In the genomic region with DNA sequence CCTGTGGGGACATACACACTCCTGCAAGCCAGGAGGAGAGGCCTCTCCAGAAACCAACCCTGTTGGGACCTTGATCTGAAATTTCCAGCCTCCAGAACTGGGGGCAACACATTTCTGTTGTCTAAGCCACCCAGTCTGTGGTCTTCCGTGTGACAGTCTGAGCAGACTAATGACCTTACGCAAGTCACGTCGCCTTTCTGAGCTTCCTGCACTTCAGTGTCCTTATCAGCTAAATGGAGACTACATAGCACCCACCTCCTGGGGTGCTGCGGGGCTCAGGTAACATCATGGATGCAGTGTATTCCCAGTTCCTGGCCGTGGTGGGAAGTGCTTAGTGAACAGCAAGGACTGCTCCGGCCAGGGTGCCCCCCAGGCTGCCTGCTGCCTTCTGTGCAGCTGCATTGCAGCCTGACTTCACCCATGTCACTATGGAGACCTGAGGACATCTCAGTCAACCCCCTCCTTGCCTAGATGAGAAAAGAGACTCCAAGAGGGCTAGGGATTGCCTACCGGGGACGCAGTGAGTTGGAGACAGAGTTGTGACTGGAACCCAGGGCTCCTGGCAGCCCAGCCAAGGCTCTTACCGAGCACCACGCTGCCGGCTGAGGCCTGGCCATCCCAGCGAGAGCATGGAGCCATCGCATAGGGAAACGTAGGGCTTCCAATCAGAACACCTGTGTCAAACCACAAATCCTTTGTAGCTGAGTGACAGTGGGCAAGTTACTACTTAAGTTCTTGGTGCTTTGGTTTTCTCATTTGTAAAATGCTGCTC, we compare ENCODE assay signal across 2 cellular contexts.
TF ChIP-seq lines count a peak whose summit lies in the region.

No MANE protein-coding gene starts in this region.

TF ChIP-seq in WTC11, 78 proteins besides CTCF, POLR2A, EP300 and RAD21:
- TF ChIP-seq ZNF121 (CRISPR knock-in tag; IDR thresholded peaks at IDR 0.05) (no peak), GABPB1 (CRISPR knock-in tag; IDR thresholded peaks at IDR 0.05) (peak; percentile 40; the same call in 1 of the 2 replicates)
TF ChIP-seq in WTC11: peak in this region for 1.

TF ChIP-seq in HepG2, 621 proteins besides CTCF, POLR2A, EP300 and RAD21 (continues in another document):
- TF ChIP-seq MAZ (IDR thresholded peaks at IDR 0.05; ENCODE audit: borderline replicate concordance, low read depth, low read length) (no peak), MAZ (CRISPR knock-in tag; IDR thresholded peaks at IDR 0.05; ENCODE audit: low read depth) (no peak), ZNF549 (CRISPR knock-in tag; IDR thresholded peaks at IDR 0.05) (no peak), KDM2A (CRISPR knock-in tag; IDR thresholded peaks at IDR 0.05; ENCODE audit: borderline replicate concordance, low read depth) (peak; percentile 29; the same call in 1 of the 2 replicates), ZNF577 (CRISPR knock-in tag; IDR thresholded peaks at IDR 0.05; ENCODE audit: borderline replicate concordance, low read depth) (no peak), SPEN (CRISPR knock-in tag; IDR thresholded peaks at IDR 0.05; ENCODE audit: low read depth) (peak; percentile 39; the same call in 1 of the 2 replicates), TCF7L2 (IDR thresholded peaks at IDR 0.05; ENCODE audit: low read depth, low read length) (no peak), KLF9 (CRISPR knock-in tag; IDR thresholded peaks at IDR 0.05; ENCODE audit: low read depth) (no peak), TRIM22 (IDR thresholded peaks at IDR 0.05) (no peak), FOXA3 (CRISPR knock-in tag; IDR thresholded peaks at IDR 0.05) (0 out of 2 replicates have a peak, but pooled peaks have one; percentile 34), ZBTB38 (CRISPR knock-in tag; IDR thresholded peaks at IDR 0.05) (peak; percentile 72), ZNF274 (CRISPR knock-in tag; IDR thresholded peaks at IDR 0.05) (no peak), IRX3 (CRISPR knock-in tag; IDR thresholded peaks at IDR 0.05; ENCODE audit: borderline replicate concordance, low read depth) (no peak), JUND (CRISPR knock-in tag; IDR thresholded peaks at IDR 0.05) (no peak), ZNF501 (CRISPR knock-in tag; IDR thresholded peaks at IDR 0.05) (no peak), ZNF441 (CRISPR knock-in tag; IDR thresholded peaks at IDR 0.05; ENCODE audit: borderline replicate concordance) (peak; percentile 27; the same call in 1 of the 2 replicates), SP4 (CRISPR knock-in tag; IDR thresholded peaks at IDR 0.05) (no peak), ARNT2 (CRISPR knock-in tag; IDR thresholded peaks at IDR 0.05; ENCODE audit: low read depth) (no peak), MIXL1 (CRISPR knock-in tag; IDR thresholded peaks at IDR 0.05) (peak; percentile 48; the same call in 1 of the 2 replicates), HDAC1 (CRISPR knock-in tag; IDR thresholded peaks at IDR 0.05) (no peak), ZNF567 (CRISPR knock-in tag; IDR thresholded peaks at IDR 0.05; ENCODE audit: borderline replicate concordance) (0 out of 2 replicates have a peak, but pooled peaks have one; percentile 49), ZNF337 (CRISPR knock-in tag; IDR thresholded peaks at IDR 0.05; ENCODE audit: borderline replicate concordance, low read depth) (0 out of 2 replicates have a peak, but pooled peaks have one; percentile 52), ZFYVE20 (CRISPR knock-in tag; IDR thresholded peaks at IDR 0.05; ENCODE audit: borderline replicate concordance, low read depth) (no peak), HDAC2 (CRISPR knock-in tag; IDR thresholded peaks at IDR 0.05) (peak; percentile 67; the same call in 1 of the 2 replicates), FOSL2 (CRISPR knock-in tag; IDR thresholded peaks at IDR 0.05) (peak; percentile 47; the same call in 1 of the 2 replicates), ZNF563 (CRISPR knock-in tag; IDR thresholded peaks at IDR 0.05) (peak; percentile 26; the same call in 1 of the 2 replicates), ZNF615 (CRISPR knock-in tag; IDR thresholded peaks at IDR 0.05; ENCODE audit: borderline replicate concordance) (0 out of 2 replicates have a peak, but pooled peaks have one; percentile 54), THAP11 (CRISPR knock-in tag; IDR thresholded peaks at IDR 0.05) (0 out of 2 replicates have a peak, but pooled peaks have one; percentile 8)
- TF ChIP-seq, protein P1, sequence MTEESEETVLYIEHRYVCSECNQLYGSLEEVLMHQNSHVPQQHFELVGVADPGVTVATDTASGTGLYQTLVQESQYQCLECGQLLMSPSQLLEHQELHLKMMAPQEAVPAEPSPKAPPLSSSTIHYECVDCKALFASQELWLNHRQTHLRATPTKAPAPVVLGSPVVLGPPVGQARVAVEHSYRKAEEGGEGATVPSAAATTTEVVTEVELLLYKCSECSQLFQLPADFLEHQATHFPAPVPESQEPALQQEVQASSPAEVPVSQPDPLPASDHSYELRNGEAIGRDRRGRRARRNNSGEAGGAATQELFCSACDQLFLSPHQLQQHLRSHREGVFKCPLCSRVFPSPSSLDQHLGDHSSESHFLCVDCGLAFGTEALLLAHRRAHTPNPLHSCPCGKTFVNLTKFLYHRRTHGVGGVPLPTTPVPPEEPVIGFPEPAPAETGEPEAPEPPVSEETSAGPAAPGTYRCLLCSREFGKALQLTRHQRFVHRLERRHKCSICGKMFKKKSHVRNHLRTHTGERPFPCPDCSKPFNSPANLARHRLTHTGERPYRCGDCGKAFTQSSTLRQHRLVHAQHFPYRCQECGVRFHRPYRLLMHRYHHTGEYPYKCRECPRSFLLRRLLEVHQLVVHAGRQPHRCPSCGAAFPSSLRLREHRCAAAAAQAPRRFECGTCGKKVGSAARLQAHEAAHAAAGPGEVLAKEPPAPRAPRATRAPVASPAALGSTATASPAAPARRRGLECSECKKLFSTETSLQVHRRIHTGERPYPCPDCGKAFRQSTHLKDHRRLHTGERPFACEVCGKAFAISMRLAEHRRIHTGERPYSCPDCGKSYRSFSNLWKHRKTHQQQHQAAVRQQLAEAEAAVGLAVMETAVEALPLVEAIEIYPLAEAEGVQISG (CRISPR knock-in tag; IDR thresholded peaks at IDR 0.05): peak; percentile 21; the same call in 1 of the 2 replicates
- TF ChIP-seq, protein P2, sequence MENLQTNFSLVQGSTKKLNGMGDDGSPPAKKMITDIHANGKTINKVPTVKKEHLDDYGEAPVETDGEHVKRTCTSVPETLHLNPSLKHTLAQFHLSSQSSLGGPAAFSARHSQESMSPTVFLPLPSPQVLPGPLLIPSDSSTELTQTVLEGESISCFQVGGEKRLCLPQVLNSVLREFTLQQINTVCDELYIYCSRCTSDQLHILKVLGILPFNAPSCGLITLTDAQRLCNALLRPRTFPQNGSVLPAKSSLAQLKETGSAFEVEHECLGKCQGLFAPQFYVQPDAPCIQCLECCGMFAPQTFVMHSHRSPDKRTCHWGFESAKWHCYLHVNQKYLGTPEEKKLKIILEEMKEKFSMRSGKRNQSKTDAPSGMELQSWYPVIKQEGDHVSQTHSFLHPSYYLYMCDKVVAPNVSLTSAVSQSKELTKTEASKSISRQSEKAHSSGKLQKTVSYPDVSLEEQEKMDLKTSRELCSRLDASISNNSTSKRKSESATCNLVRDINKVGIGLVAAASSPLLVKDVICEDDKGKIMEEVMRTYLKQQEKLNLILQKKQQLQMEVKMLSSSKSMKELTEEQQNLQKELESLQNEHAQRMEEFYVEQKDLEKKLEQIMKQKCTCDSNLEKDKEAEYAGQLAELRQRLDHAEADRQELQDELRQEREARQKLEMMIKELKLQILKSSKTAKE (CRISPR knock-in tag; IDR thresholded peaks at IDR 0.05; ENCODE audit: borderline replicate concordance): peak; percentile 69
- TF ChIP-seq, protein P3, sequence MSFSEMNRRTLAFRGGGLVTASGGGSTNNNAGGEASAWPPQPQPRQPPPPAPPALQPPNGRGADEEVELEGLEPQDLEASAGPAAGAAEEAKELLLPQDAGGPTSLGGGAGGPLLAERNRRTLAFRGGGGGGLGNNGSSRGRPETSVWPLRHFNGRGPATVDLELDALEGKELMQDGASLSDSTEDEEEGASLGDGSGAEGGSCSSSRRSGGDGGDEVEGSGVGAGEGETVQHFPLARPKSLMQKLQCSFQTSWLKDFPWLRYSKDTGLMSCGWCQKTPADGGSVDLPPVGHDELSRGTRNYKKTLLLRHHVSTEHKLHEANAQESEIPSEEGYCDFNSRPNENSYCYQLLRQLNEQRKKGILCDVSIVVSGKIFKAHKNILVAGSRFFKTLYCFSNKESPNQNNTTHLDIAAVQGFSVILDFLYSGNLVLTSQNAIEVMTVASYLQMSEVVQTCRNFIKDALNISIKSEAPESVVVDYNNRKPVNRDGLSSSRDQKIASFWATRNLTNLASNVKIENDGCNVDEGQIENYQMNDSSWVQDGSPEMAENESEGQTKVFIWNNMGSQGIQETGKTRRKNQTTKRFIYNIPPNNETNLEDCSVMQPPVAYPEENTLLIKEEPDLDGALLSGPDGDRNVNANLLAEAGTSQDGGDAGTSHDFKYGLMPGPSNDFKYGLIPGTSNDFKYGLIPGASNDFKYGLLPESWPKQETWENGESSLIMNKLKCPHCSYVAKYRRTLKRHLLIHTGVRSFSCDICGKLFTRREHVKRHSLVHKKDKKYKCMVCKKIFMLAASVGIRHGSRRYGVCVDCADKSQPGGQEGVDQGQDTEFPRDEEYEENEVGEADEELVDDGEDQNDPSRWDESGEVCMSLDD (CRISPR knock-in tag; IDR thresholded peaks at IDR 0.05; ENCODE audit: borderline replicate concordance): no peak
- TF ChIP-seq, protein P4, sequence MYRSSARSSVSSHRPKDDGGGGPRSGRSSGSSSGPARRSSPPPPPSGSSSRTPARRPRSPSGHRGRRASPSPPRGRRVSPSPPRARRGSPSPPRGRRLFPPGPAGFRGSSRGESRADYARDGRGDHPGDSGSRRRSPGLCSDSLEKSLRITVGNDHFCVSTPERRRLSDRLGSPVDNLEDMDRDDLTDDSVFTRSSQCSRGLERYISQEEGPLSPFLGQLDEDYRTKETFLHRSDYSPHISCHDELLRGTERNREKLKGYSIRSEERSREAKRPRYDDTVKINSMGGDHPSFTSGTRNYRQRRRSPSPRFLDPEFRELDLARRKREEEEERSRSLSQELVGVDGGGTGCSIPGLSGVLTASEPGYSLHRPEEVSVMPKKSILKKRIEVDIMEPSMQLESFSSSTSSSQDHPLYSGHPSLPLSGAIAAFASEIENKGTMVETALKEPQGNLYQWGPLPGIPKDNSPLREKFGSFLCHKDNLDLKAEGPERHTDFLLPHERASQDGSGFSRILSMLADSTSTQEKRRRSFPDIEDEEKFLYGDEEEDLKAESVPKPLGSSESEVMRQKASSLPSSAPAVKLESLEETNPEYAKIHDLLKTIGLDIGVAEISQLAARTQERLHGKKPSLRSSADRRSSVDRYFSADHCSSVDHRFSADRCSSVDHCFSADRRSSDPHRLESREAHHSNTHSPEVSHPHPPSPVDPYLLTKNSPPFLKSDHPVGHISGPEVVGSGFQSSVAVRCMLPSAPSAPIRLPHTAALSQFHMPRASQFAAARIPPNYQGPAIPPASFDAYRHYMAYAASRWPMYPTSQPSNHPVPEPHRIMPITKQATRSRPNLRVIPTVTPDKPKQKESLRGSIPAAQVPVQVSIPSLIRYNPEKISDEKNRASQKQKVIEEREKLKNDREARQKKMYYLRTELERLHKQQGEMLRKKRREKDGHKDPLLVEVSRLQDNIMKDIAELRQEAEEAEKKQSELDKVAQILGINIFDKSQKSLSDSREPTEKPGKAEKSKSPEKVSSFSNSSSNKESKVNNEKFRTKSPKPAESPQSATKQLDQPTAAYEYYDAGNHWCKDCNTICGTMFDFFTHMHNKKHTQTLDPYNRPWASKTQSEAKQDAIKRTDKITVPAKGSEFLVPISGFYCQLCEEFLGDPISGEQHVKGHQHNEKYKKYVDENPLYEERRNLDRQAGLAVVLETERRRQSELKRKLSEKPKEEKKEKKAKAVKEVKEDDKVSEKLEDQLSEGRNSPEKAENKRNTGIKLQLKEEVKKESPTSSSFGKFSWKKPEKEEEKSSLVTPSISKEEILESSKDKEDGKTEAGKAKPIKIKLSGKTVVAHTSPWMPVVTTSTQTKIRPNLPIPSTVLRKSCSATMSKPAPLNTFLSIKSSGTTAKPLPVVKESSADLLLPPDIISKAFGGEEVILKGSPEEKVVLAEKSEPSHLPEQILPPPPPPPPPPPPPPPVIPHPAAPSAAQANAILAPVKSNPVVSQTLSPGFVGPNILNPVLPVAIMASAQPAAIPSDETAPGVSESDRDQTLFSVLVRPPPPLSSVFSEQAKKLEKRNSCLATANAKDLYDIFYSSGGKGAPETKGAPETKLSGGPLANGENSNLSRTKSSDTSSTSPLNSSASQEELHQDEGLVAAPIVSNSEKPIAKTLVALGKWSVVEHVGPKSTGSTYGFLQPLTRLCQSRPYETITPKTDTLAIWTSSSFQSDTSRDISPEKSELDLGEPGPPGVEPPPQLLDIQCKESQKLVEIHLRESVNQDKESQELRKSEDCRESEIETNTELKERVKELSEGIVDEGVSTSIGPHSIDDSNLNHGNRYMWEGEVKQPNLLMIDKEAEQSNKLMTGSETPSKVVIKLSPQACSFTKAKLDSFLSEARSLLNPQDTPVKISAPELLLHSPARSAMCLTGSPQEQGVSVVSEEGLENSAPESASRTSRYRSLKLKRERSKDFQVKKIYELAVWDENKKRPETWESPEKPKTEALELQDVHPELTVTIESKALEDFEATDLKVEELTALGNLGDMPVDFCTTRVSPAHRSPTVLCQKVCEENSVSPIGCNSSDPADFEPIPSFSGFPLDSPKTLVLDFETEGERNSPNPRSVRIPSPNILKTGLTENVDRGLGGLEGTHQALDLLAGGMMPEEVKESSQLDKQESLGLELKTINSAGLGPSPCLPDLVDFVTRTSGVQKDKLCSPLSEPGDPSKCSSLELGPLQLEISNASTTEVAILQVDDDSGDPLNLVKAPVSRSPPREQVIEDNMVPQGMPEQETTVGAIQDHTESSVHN (CRISPR knock-in tag; IDR thresholded peaks at IDR 0.05): 0 out of 2 replicates have a peak, but pooled peaks have one; percentile 34
- TF ChIP-seq, protein P5, sequence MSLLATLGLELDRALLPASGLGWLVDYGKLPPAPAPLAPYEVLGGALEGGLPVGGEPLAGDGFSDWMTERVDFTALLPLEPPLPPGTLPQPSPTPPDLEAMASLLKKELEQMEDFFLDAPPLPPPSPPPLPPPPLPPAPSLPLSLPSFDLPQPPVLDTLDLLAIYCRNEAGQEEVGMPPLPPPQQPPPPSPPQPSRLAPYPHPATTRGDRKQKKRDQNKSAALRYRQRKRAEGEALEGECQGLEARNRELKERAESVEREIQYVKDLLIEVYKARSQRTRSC (CRISPR knock-in tag; IDR thresholded peaks at IDR 0.05; ENCODE audit: low read depth): no peak
- TF ChIP-seq, protein P6, sequence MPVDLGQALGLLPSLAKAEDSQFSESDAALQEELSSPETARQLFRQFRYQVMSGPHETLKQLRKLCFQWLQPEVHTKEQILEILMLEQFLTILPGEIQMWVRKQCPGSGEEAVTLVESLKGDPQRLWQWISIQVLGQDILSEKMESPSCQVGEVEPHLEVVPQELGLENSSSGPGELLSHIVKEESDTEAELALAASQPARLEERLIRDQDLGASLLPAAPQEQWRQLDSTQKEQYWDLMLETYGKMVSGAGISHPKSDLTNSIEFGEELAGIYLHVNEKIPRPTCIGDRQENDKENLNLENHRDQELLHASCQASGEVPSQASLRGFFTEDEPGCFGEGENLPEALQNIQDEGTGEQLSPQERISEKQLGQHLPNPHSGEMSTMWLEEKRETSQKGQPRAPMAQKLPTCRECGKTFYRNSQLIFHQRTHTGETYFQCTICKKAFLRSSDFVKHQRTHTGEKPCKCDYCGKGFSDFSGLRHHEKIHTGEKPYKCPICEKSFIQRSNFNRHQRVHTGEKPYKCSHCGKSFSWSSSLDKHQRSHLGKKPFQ (CRISPR knock-in tag; IDR thresholded peaks at IDR 0.05; ENCODE audit: insufficient replicate concordance): peak; percentile 44
